2 cellular contexts compared by ENCODE assay signal in the genomic region with DNA sequence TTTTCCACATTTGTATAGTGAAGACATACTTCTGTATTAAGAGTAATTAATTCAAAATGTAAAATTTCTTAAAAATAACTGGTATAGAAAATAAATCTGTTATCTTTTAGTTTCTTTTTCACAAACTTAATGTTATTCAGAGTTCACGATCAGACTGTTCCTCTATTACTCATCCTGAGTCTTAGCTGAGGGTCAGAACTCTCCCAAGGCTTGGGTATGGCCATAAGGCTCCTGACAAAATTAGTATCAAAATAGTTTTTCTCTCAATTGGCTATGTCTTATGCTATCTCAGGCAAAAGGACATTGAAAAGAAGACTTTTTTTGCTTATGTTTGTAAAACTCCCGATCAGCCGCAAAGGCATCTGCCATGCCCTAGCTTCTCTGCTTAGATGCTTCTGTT.
TF ChIP-seq lines count a peak whose summit lies in the region.

No MANE protein-coding gene starts in this region.

TF ChIP-seq in GM12878, 131 proteins besides CTCF, POLR2A, EP300 and RAD21:
- TF ChIP-seq IKZF2 (IDR thresholded peaks at IDR 0.05) = no peak
- TF ChIP-seq CBFB (IDR thresholded peaks at IDR 0.05; ENCODE audit: low read depth) = no peak
- TF ChIP-seq SKIL (IDR thresholded peaks at IDR 0.05; ENCODE audit: low read depth, poor library complexity, severe bottlenecking) = no peak
- TF ChIP-seq CUX1 (IDR thresholded peaks at IDR 0.05; ENCODE audit: insufficient replicate concordance, low read depth, low read length) = no peak
- no peak for TF ChIP-seq NR2C1 (IDR thresholded peaks at IDR 0.05)
- TF ChIP-seq NBN (IDR thresholded peaks at IDR 0.05) = no peak

TF ChIP-seq in SK-N-SH, 30 proteins besides CTCF, POLR2A, EP300 and RAD21:
- TF ChIP-seq TCF12 (IDR thresholded peaks at IDR 0.05) = no peak
- no peak for TF ChIP-seq JUND (IDR thresholded peaks at IDR 0.05)
- TF ChIP-seq SIN3A (IDR thresholded peaks at IDR 0.05; ENCODE audit: borderline replicate concordance, low read depth, low read length) = no peak
- TF ChIP-seq, protein P1, sequence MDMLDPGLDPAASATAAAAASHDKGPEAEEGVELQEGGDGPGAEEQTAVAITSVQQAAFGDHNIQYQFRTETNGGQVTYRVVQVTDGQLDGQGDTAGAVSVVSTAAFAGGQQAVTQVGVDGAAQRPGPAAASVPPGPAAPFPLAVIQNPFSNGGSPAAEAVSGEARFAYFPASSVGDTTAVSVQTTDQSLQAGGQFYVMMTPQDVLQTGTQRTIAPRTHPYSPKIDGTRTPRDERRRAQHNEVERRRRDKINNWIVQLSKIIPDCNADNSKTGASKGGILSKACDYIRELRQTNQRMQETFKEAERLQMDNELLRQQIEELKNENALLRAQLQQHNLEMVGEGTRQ (IDR thresholded peaks at IDR 0.05; ENCODE audit: borderline replicate concordance, low read depth, low read length) = no peak
- no peak for TF ChIP-seq GATA2 (CRISPR knock-in tag; IDR thresholded peaks at IDR 0.05)
